Comparison of ENCODE assay signal across 1 cellular context in genomic region chr4:83542225-83542624, GRCh38.
TF ChIP-seq lines count a peak whose summit lies in the region.

No MANE protein-coding gene starts in this region.

TF ChIP-seq in K562, 482 proteins besides CTCF, POLR2A, EP300 and RAD21 (continued from another document):
- TF ChIP-seq RREB1 (CRISPR knock-in tag; IDR thresholded peaks at IDR 0.05) (no peak), PCBP1 (IDR thresholded peaks at IDR 0.05; ENCODE audit: low read depth, low read length, poor library complexity, severe bottlenecking) (no peak), SMARCE1 (IDR thresholded peaks at IDR 0.05) (peak; percentile 67; the same call in 1 of the 2 replicates), HDGF (IDR thresholded peaks at IDR 0.05) (no peak), ARID1B (IDR thresholded peaks at IDR 0.05) (peak; percentile 70), ZBTB43 (CRISPR knock-in tag; IDR thresholded peaks at IDR 0.05) (no peak), CUX1 (CRISPR knock-in tag; IDR thresholded peaks at IDR 0.05) (no peak), DDX20 (tag; IDR thresholded peaks at IDR 0.05; ENCODE audit: low read depth) (no peak), ETV5 (CRISPR knock-in tag; IDR thresholded peaks at IDR 0.05; ENCODE audit: low read depth) (no peak), HMBOX1 (IDR thresholded peaks at IDR 0.05) (0 out of 2 replicates have a peak, but pooled peaks have one; percentile 23), ZNF766 (CRISPR knock-in tag; conservative IDR thresholded peaks at IDR 0.05) (peak; percentile 35; the same call in 1 of the 2 replicates), ATF2 (CRISPR knock-in tag; IDR thresholded peaks at IDR 0.05) (no peak), NELFE (IDR thresholded peaks at IDR 0.05; ENCODE audit: insufficient read depth, insufficient read length) (no peak), POLR3A (IDR thresholded peaks at IDR 0.05; ENCODE audit: borderline replicate concordance, extremely low read depth, insufficient read depth, insufficient read length) (no peak), FOXJ2 (tag; IDR thresholded peaks at IDR 0.05) (peak; percentile 75), TFE3 (CRISPR knock-in tag; IDR thresholded peaks at IDR 0.05) (no peak), TAL1 (IDR thresholded peaks at IDR 0.05) (0 out of 2 replicates have a peak, but pooled peaks have one; percentile 10), HCFC1 (IDR thresholded peaks at IDR 0.05; ENCODE audit: low read depth, low read length) (no peak), PTRF (tag; IDR thresholded peaks at IDR 0.05) (no peak), CEBPG (CRISPR knock-in tag; IDR thresholded peaks at IDR 0.05) (no peak), CEBPG (tag; conservative IDR thresholded peaks at IDR 0.05 in 1 of 2, IDR thresholded peaks at IDR 0.05 in 1 of 2) (no peak), IRF2 (CRISPR knock-in tag; IDR thresholded peaks at IDR 0.05) (no peak), SIN3B (IDR thresholded peaks at IDR 0.05; ENCODE audit: low read depth) (no peak), NUFIP1 (IDR thresholded peaks at IDR 0.05; ENCODE audit: partially characterized antibody) (no peak)
